8 cellular contexts compared by ENCODE assay signal in genomic region chr7:56048763-56049162, GRCh38. TPM values are rescaled to one million over a fixed set of nuclear protein-coding genes. Genes with fewer than 3 reads are reported as not detected.
DNase-seq lines count a peak whose midpoint lies in the region; ATAC-seq and TF ChIP-seq lines count a peak whose summit lies in the region.
"Not testable (repeated sequence)": the region's sequence is repeated elsewhere in the genome, so short reads cannot be mapped to it uniquely, and the experiment has no call there.

No MANE protein-coding gene starts in this region.

- DNase-seq in CD4-positive, alpha-beta T cell; SK-N-SH; chondrocyte (ENCODE audit: low spot score); progenitor cell of endocrine pancreas (ENCODE audit: low spot score, unreplicated experiment): not testable (repeated sequence)
- peak; percentile 45 for DNase-seq in H4 (ENCODE audit: low spot score)
- peak; percentile 57 for DNase-seq in NCI-H2029 (lab: John Stamatoyannopoulos, UW)
- DNase-seq in NCI-H748 treated with DMSO at 0.1 percent for 48 hours (lab: John Stamatoyannopoulos, UW), result peak; percentile 17
- DNase-seq in left lobe of liver (ENCODE audit: low spot score), result peak; percentile 75

- not testable (repeated sequence) for TF ChIP-seq EP300 in SK-N-SH (IDR thresholded peaks at IDR 0.05; ENCODE audit: borderline replicate concordance in 1 of 2, low read depth in 1 of 2, low read length in 1 of 2)

- H3K27me3 Mint-ChIP-seq in CD4-positive, alpha-beta T cell; chondrocyte (ENCODE audit: low read depth); progenitor cell of endocrine pancreas: not testable (repeated sequence)

- peaks cover 43% of the 10 kb centered on the region for H3K4me1 Mint-ChIP-seq in CD4-positive, alpha-beta T cell (ENCODE audit: low read depth)
- H3K4me1 Mint-ChIP-seq in chondrocyte (ENCODE audit: low read depth) (peaks cover 51% of the 10 kb centered on the region), progenitor cell of endocrine pancreas (ENCODE audit: low read depth) (peaks cover 18% of the 10 kb centered on the region)

- peak overlapping the region; percentile 27 for H3K27ac Mint-ChIP-seq in CD4-positive, alpha-beta T cell
- H3K27ac Mint-ChIP-seq in chondrocyte (ENCODE audit: unreplicated experiment) (peak overlapping the region; percentile 75), progenitor cell of endocrine pancreas (peak overlapping the region; percentile 48)

- peak overlapping the region; percentile 54 for H3K4me3 Mint-ChIP-seq in CD4-positive, alpha-beta T cell
- H3K4me3 Mint-ChIP-seq in chondrocyte (ENCODE audit: unreplicated experiment), result not testable (repeated sequence)
- H3K4me3 Mint-ChIP-seq in progenitor cell of endocrine pancreas (ENCODE audit: low read depth), result peak overlapping the region; percentile 7

- POLR2A ChIA-PET in CD4-positive, alpha-beta T cell (lab: Charles Lee); SK-N-SH (lab: Yijun Ruan, JAX): not testable (repeated sequence)

- H4K20me1 ChIP-seq in SK-N-SH (ENCODE audit: insufficient read depth), result not testable (repeated sequence)

- 54% methylated on average over 8 of the region's 8 CpGs for WGBS in SK-N-SH (ENCODE audit: low lambda C conversion rate)

- not testable (repeated sequence) for H3K27ac ChIP-seq in CD4-positive, alpha-beta T cell (ENCODE audit: low read depth, low read length)
- peak overlapping the region; percentile 61 to 85 for H3K27ac ChIP-seq in SK-N-SH (ENCODE audit: low read depth in 2 of 2, low read length in 1 of 2)

- TF ChIP-seq CTCF in CD4-positive, alpha-beta T cell (IDR thresholded peaks at IDR 0.05); progenitor cell of endocrine pancreas (IDR thresholded peaks at IDR 0.05; ENCODE audit: unreplicated experiment): not testable (repeated sequence)
- TF ChIP-seq CTCF in SK-N-SH (IDR thresholded peaks at IDR 0.05) (peak; percentile 33; the same call in 1 of the 2 replicates), chondrocyte (IDR thresholded peaks at IDR 0.05) (peak; percentile 9)

- H3K4me1 ChIP-seq in SK-N-SH (ENCODE audit: control insufficient read depth in 1 of 2, insufficient read depth in 2 of 2, low read depth in 1 of 2, low read length in 1 of 2), result peaks cover 22 to 43% of the 10 kb centered on the region in 2 experiments; a peak in 3 of 4 replicates

- not testable (repeated sequence) for H3K9me3 ChIP-seq in CD4-positive, alpha-beta T cell (ENCODE audit: control insufficient read depth, low read length); SK-N-SH

- not testable (repeated sequence) for H3K9me2 ChIP-seq in SK-N-SH

- ATAC-seq in CD4-positive, alpha-beta T cell (ENCODE audit: poor library complexity), result not testable (repeated sequence)
- ATAC-seq in left lobe of liver, result peak; percentile 11

- H3K9me3 Mint-ChIP-seq in CD4-positive, alpha-beta T cell; chondrocyte (ENCODE audit: low read depth); progenitor cell of endocrine pancreas (ENCODE audit: low read depth): not testable (repeated sequence)

- 0 out of 2 replicates have a peak overlapping the region, but pooled peaks have one; percentile 1 for H3K9ac ChIP-seq in SK-N-SH

- not testable (repeated sequence) for H3K27me3 ChIP-seq in CD4-positive, alpha-beta T cell (ENCODE audit: control insufficient read depth, insufficient read depth, low read length); SK-N-SH (ENCODE audit: insufficient read depth)

- not testable (repeated sequence) for H2AFZ ChIP-seq in SK-N-SH (ENCODE audit: low read depth)

- not testable (repeated sequence) for TF ChIP-seq RAD21 in SK-N-SH (IDR thresholded peaks at IDR 0.05; ENCODE audit: low read length)

- H3K36me3 Mint-ChIP-seq in CD4-positive, alpha-beta T cell (ENCODE audit: low read depth), result peaks cover 16% of the 10 kb centered on the region
- H3K36me3 Mint-ChIP-seq in chondrocyte (ENCODE audit: low read depth); progenitor cell of endocrine pancreas (ENCODE audit: insufficient read depth): not testable (repeated sequence)

- CTCF ChIA-PET in CD4-positive, alpha-beta T cell (lab: Charles Lee); SK-N-SH (lab: Yijun Ruan, JAX): not testable (repeated sequence)

- intact Hi-C loops in CD4-positive, alpha-beta T cell (cut with DNase I, micrococcal nuclease), result loop anchor here in 1 of 2 experiments (10.0 kb wide), 1 partner anchor 1294 kb away; the partner anchor contains the start of gene SEC61G

- H3K4me2 ChIP-seq in SK-N-SH, result peak overlapping the region; percentile 87

- peaks cover 9 to 12% of the 10 kb centered on the region in 2 experiments for H3K36me3 ChIP-seq in SK-N-SH (replicated peaks in 1 of 2; ENCODE audit: control insufficient read depth in 1 of 2, insufficient read depth in 2 of 2, low read length in 1 of 2)

- peaks cover 50% of the 10 kb centered on the region for H3F3A ChIP-seq in SK-N-SH (replicated peaks; ENCODE audit: insufficient read depth)

- peaks cover 77% of the 10 kb centered on the region for H3K79me2 ChIP-seq in SK-N-SH (ENCODE audit: insufficient read depth)

- H3K4me3 ChIP-seq in SK-N-SH (ENCODE audit: low read depth in 2 of 2, low read length in 1 of 2), result peak overlapping the region in 1 of 2 experiments; percentile 37; a peak in 1 of 4 replicates

RNA-seq across cellular contexts. Expression of gene PSPH, which starts 2.5 kb away (rescaled TPM):
- 1 to 10 TPM; 1.2 to 1.9 TPM for total RNA-seq in CD4-positive, alpha-beta T cell
- total RNA-seq in H4 (2014; rRNA removed; shearing (Covaris generic)), result 178 and 207 TPM in 2 replicates
- 42.0 and 50.5 TPM in 2 replicates for polyA plus RNA-seq in SK-N-SH (2012; rRNA removed)
- polyA plus RNA-seq in SK-N-SH (2012; cell fraction: cytosol; rRNA removed), result 39.5 and 46.6 TPM in 2 replicates
- 37.2 and 37.3 TPM in 2 replicates for polyA plus RNA-seq in SK-N-SH (2012; cell fraction: nucleus; rRNA removed)
- total RNA-seq in chondrocyte (11.4 to 37.5 TPM (median 35.9 TPM) in 3 replicates), left lobe of liver (9.0 TPM), progenitor cell of endocrine pancreas (36.6 and 39.8 TPM in 2 replicates)

RNA-seq across cellular contexts. Expression of gene CCT6A, which starts 2.8 kb away (rescaled TPM):
- 10 to 100 TPM; 31.8 to 33.0 TPM for total RNA-seq in CD4-positive, alpha-beta T cell
- total RNA-seq in H4 (2014; rRNA removed; shearing (Covaris generic)), result 598 and 709 TPM in 2 replicates
- 221 and 345 TPM in 2 replicates for polyA plus RNA-seq in SK-N-SH (2012; rRNA removed)
- 338 and 380 TPM in 2 replicates for polyA plus RNA-seq in SK-N-SH (2012; cell fraction: cytosol; rRNA removed)
- polyA plus RNA-seq in SK-N-SH (2012; cell fraction: nucleus; rRNA removed), result 175 and 324 TPM in 2 replicates
- 97.2 to 123 TPM (median 101 TPM) in 3 replicates for total RNA-seq in chondrocyte
- 25.7 TPM for total RNA-seq in left lobe of liver
- 150 and 159 TPM in 2 replicates for total RNA-seq in progenitor cell of endocrine pancreas

RNA-seq across cellular contexts. Expression of gene SUMF2, which starts 15.3 kb away (rescaled TPM):
- total RNA-seq in CD4-positive, alpha-beta T cell, result 100 to 1,000 TPM in 1 of 2 experiments, 10 to 100 TPM in 1; 95.8 to 102 TPM
- 206 and 255 TPM in 2 replicates for total RNA-seq in H4 (2014; rRNA removed; shearing (Covaris generic))
- 130 and 162 TPM in 2 replicates for polyA plus RNA-seq in SK-N-SH (2012; rRNA removed)
- polyA plus RNA-seq in SK-N-SH (2012; cell fraction: cytosol; rRNA removed), result 82.7 and 115 TPM in 2 replicates
- polyA plus RNA-seq in SK-N-SH (2012; cell fraction: nucleus; rRNA removed), result 182 and 258 TPM in 2 replicates
- total RNA-seq in chondrocyte, result 158 to 182 TPM (median 160 TPM) in 3 replicates
- total RNA-seq in left lobe of liver, result 83.3 TPM
- total RNA-seq in progenitor cell of endocrine pancreas, result 89.5 and 90.8 TPM in 2 replicates

RNA-seq across cellular contexts. Expression of gene PHKG1, which starts 44.0 kb away (rescaled TPM):
- 10 to 100 TPM in 1 of 2 experiments, 1 to 10 TPM in 1; 9.7 to 11.5 TPM for total RNA-seq in CD4-positive, alpha-beta T cell
- 0.17 TPM in 1 of 2 replicates, not detected in the other for total RNA-seq in H4 (2014; rRNA removed; shearing (Covaris generic))
- polyA plus RNA-seq in SK-N-SH (2012; rRNA removed), result 0.91 and 2.5 TPM in 2 replicates
- polyA plus RNA-seq in SK-N-SH (2012; cell fraction: cytosol; rRNA removed), result 0.46 and 0.75 TPM in 2 replicates
- 6.1 and 7.6 TPM in 2 replicates for polyA plus RNA-seq in SK-N-SH (2012; cell fraction: nucleus; rRNA removed)
- total RNA-seq in chondrocyte (0.15 to 0.62 TPM (median 0.24 TPM) in 3 replicates), left lobe of liver (0.78 TPM), progenitor cell of endocrine pancreas (0.27 and 1.2 TPM in 2 replicates)

RNA-seq across cellular contexts. Expression of gene CHCHD2, which starts 57.5 kb away (rescaled TPM):
- total RNA-seq in CD4-positive, alpha-beta T cell, result 100 to 1,000 TPM; 250 to 252 TPM
- 1,524 and 1,705 TPM in 2 replicates for total RNA-seq in H4 (2014; rRNA removed; shearing (Covaris generic))
- polyA plus RNA-seq in SK-N-SH (2012; rRNA removed), result 500 and 624 TPM in 2 replicates
- polyA plus RNA-seq in SK-N-SH (2012; cell fraction: cytosol; rRNA removed), result 487 and 543 TPM in 2 replicates
- 218 and 286 TPM in 2 replicates for polyA plus RNA-seq in SK-N-SH (2012; cell fraction: nucleus; rRNA removed)
- total RNA-seq in chondrocyte (119 to 232 TPM (median 120 TPM) in 3 replicates), left lobe of liver (189 TPM), progenitor cell of endocrine pancreas (137 TPM in 2 replicates)
